1 cellular context compared by ENCODE assay signal in the genomic region with DNA sequence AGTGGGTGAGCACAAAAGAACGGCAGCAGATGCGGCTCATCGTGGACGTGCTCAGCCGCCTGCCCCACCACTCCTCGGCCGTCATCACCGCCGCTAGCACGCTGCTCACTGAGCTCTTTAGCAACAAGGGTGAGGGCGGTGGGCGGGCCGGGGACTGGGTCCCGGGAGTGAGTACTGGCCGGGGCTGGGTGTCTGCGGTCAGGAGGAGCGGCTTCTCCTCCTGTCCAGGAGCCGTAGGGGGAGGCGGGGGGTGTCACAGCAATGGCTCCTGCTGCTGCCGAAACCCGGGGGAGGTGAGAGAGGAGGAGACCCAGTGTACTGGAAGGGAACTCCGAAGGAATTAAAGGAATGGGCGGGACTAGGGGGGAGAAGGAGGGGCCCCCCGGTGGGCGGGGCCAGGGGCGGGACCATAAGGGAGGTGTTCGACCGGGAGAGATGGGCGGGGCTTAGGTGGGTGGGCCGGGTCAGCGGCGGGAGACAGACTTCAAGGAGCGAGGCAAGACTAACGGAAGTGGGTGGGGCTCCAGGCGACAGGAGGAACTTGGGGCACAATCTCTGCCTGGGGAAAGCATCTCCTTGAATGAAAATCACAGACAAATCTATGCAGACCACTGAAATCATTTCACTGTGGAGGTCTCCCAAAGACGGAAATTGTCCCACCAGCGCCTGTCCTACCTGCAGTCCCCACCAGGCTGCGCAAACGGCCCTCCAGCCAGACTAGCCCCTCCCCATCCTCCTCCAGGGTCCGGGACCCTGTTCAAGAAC.
TF ChIP-seq lines count a peak whose summit lies in the region.

No MANE protein-coding gene starts in this region.

TF ChIP-seq in H1, 55 proteins besides CTCF, POLR2A, EP300 and RAD21:
- TF ChIP-seq CTBP2 (IDR thresholded peaks at IDR 0.05; ENCODE audit: borderline replicate concordance, insufficient read depth, insufficient read length, low read length) (no peak), BCL11A (IDR thresholded peaks at IDR 0.05; ENCODE audit: low read depth in 2 of 2, low read length in 2 of 2) (no peak), RNF2 (IDR thresholded peaks at IDR 0.05; ENCODE audit: borderline replicate concordance, low read depth, low read length, missing control alignments, poor library complexity, severe bottlenecking) (no peak), KDM5A (IDR thresholded peaks at IDR 0.05; ENCODE audit: low read length) (no peak), KDM1A (IDR thresholded peaks at IDR 0.05; ENCODE audit: borderline replicate concordance, low read length) (no peak), EZH2 (IDR thresholded peaks at IDR 0.05; ENCODE audit: low read depth, low read length, severe bottlenecking) (no peak), SRF (IDR thresholded peaks at IDR 0.05; ENCODE audit: low read depth, low read length) (no peak), NANOG (IDR thresholded peaks at IDR 0.05; ENCODE audit: insufficient read depth, low read depth, low read length, poor library complexity, severe bottlenecking) (no peak), BRCA1 (IDR thresholded peaks at IDR 0.05; ENCODE audit: low read depth, low read length) (no peak), GABPA (IDR thresholded peaks at IDR 0.05; ENCODE audit: borderline replicate concordance, insufficient read depth, low read length) (no peak), CREB1 (IDR thresholded peaks at IDR 0.05) (0 out of 2 replicates have a peak, but pooled peaks have one; percentile 37), TAF1 (IDR thresholded peaks at IDR 0.05; ENCODE audit: low read depth, low read length) (0 out of 2 replicates have a peak, but pooled peaks have one; percentile 21), SIN3A (conservative IDR thresholded peaks at IDR 0.05 in 1 of 2, IDR thresholded peaks at IDR 0.05 in 1 of 2; ENCODE audit: low read depth in 1 of 2, low read length in 2 of 2) (peak in 1 of 2 experiments; percentile 28; a peak in 1 of 4 replicates), SP4 (IDR thresholded peaks at IDR 0.05; ENCODE audit: low read length) (peak; percentile 84), CBX8 (IDR thresholded peaks at IDR 0.05; ENCODE audit: borderline replicate concordance, low read depth, low read length) (no peak), RBBP5 (IDR thresholded peaks at IDR 0.05; ENCODE audit: borderline replicate concordance, low read depth, low read length) (peak; percentile 19; the same call in 1 of the 2 replicates), JUN (IDR thresholded peaks at IDR 0.05; ENCODE audit: low read depth, low read length) (no peak), MAFK (IDR thresholded peaks at IDR 0.05; ENCODE audit: low read depth, low read length) (no peak), TCF12 (IDR thresholded peaks at IDR 0.05; ENCODE audit: low read depth, low read length) (no peak), TAF7 (optimal IDR thresholded peaks at IDR 0.05; ENCODE audit: borderline replicate concordance, low read depth, low read length) (no peak), PHF8 (conservative IDR thresholded peaks at IDR 0.05; ENCODE audit: low read depth, low read length) (no peak), FOSL1 (IDR thresholded peaks at IDR 0.05; ENCODE audit: insufficient read depth, low read depth, low read length) (no peak), SAP30 (IDR thresholded peaks at IDR 0.05; ENCODE audit: insufficient read depth, insufficient replicate concordance, low read length) (no peak), BACH1 (IDR thresholded peaks at IDR 0.05; ENCODE audit: low read length) (no peak), POLR2AphosphoS5 (IDR thresholded peaks at IDR 0.05; ENCODE audit: low read depth, low read length) (no peak), CBX5 (IDR thresholded peaks at IDR 0.05; ENCODE audit: low read depth, low read length) (no peak), JUND (IDR thresholded peaks at IDR 0.05; ENCODE audit: low read length) (no peak), CEBPB (IDR thresholded peaks at IDR 0.05; ENCODE audit: low read depth, low read length) (no peak), SP1 (IDR thresholded peaks at IDR 0.05; ENCODE audit: low read depth, low read length) (peak; percentile 56; the same call in 1 of the 2 replicates), YY1 (IDR thresholded peaks at IDR 0.05; ENCODE audit: low read depth, low read length) (no peak), POU5F1 (IDR thresholded peaks at IDR 0.05; ENCODE audit: low read depth, low read length) (no peak), CHD2 (IDR thresholded peaks at IDR 0.05; ENCODE audit: low read length) (no peak), ASH2L (IDR thresholded peaks at IDR 0.05; ENCODE audit: low read length) (no peak)
- TF ChIP-seq, protein P1, sequence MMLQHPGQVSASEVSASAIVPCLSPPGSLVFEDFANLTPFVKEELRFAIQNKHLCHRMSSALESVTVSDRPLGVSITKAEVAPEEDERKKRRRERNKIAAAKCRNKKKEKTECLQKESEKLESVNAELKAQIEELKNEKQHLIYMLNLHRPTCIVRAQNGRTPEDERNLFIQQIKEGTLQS (IDR thresholded peaks at IDR 0.05; ENCODE audit: insufficient read depth, low read depth, low read length), result no peak
- TF ChIP-seq, protein P2, sequence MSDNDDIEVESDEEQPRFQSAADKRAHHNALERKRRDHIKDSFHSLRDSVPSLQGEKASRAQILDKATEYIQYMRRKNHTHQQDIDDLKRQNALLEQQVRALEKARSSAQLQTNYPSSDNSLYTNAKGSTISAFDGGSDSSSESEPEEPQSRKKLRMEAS (IDR thresholded peaks at IDR 0.05), result peak; percentile 84
- TF ChIP-seq, protein P3, sequence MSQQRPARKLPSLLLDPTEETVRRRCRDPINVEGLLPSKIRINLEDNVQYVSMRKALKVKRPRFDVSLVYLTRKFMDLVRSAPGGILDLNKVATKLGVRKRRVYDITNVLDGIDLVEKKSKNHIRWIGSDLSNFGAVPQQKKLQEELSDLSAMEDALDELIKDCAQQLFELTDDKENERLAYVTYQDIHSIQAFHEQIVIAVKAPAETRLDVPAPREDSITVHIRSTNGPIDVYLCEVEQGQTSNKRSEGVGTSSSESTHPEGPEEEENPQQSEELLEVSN (IDR thresholded peaks at IDR 0.05), result peak; percentile 15; the same call in 1 of the 2 replicates
